In genomic region chr6:158816329-158816728, GRCh38 we compare ENCODE assay signal across 8 cellular contexts. TPM values are rescaled to one million over a fixed set of nuclear protein-coding genes. Genes with fewer than 3 reads are reported as not detected.
A peak's percentile ranks its signal among the peaks of the same experiment; 100 is the strongest.
DNase-seq lines count a peak whose midpoint lies in the region; ATAC-seq, FAIRE-seq and TF ChIP-seq lines count a peak whose summit lies in the region.

No MANE protein-coding gene starts in this region.

- dilution Hi-C loops in endothelial cell of umbilical vein (cut with MboI; ENCODE audit: extremely low pct_ligation_motif_present, low sequenced_read_pairs) = no loop called here

- H3K79me2 ChIP-seq in OCI-LY3 (ENCODE audit: low read length) (peaks cover 72% of the 10 kb centered on the region), endothelial cell of umbilical vein (ENCODE audit: control insufficient read depth, insufficient read depth, low read length) (peaks cover 67% of the 10 kb centered on the region)

- TF ChIP-seq CTCF in OCI-LY3 (IDR thresholded peaks at IDR 0.05; ENCODE audit: low read depth, low read length) = no peak
- no peak for TF ChIP-seq CTCF in endothelial cell of umbilical vein (IDR thresholded peaks at IDR 0.05; ENCODE audit: extremely low read depth in 1 of 2, insufficient read depth in 1 of 2, low read depth in 1 of 2, low read length in 2 of 2)

- H3K4me2 ChIP-seq in OCI-LY3 (ENCODE audit: low read length) = peak overlapping the region; percentile 95
- peak overlapping the region; percentile 80 for H3K4me2 ChIP-seq in endothelial cell of umbilical vein (ENCODE audit: insufficient read depth, low read length)

- H3K27ac ChIP-seq in OCI-LY3 (ENCODE audit: low read length) (no peak overlapping the region), endothelial cell of umbilical vein (ENCODE audit: insufficient read depth, low read depth, low read length) (no peak overlapping the region), rectal smooth muscle tissue (ENCODE audit: low read depth, low read length) (peak overlapping the region; percentile 17), aorta (ENCODE audit: low read depth in 1 of 2, low read length in 2 of 2) (no peak overlapping the region)

- H4K20me1 ChIP-seq in OCI-LY3 (ENCODE audit: insufficient read depth, low read length) = peaks cover 66% of the 10 kb centered on the region
- no peaks in the 10 kb centered on the region for H4K20me1 ChIP-seq in endothelial cell of umbilical vein (replicated peaks; ENCODE audit: control insufficient read depth, extremely low read depth, insufficient read depth, low read length)

- no peak for DNase-seq in activated CD4-positive, CD25-positive, alpha-beta regulatory T cell treated with anti-CD3 and anti-CD28 coated beads, Interleukin-2, amount 50 U/mL, for 72 hours
- no peak for DNase-seq in endothelial cell of umbilical vein (ENCODE audit: low read depth, low spot score)
- no peak for DNase-seq in KBM-7
- DNase-seq in aorta = no peak

- ATAC-seq in activated CD4-positive, CD25-positive, alpha-beta regulatory T cell treated with anti-CD3 and anti-CD28 coated beads, Interleukin-2, amount 50 U/mL, for 24 hours = peak; percentile 27 to 41
- no peak for ATAC-seq in HG03135 (IDR thresholded peaks at IDR 0.05; ENCODE audit: unreplicated experiment)
- ATAC-seq in aorta (ENCODE audit: low FRiP score) = no peak

- in situ Hi-C loops in KBM-7 (cut with MboI; ENCODE audit: low pct_unique_long_range_greater_than_20kb, low sequenced_read_pairs) = no loop called here

- H3K9me1 ChIP-seq in endothelial cell of umbilical vein (replicated peaks; ENCODE audit: control insufficient read depth, extremely low read depth, insufficient read depth, low read length) = no peaks in the 10 kb centered on the region

- 83 to 85% methylated on average over 5 of the region's 5 CpGs for WGBS in aorta, 2 donors

- H3K27me3 ChIP-seq in OCI-LY3 (ENCODE audit: low read depth, low read length) (no peaks in the 10 kb centered on the region), endothelial cell of umbilical vein (ENCODE audit: control insufficient read depth in 2 of 2, insufficient read depth in 2 of 2, low read length in 2 of 2) (no peaks in the 10 kb centered on the region), rectal smooth muscle tissue (ENCODE audit: control insufficient read depth, insufficient read depth, low read length) (no peaks in the 10 kb centered on the region), aorta (ENCODE audit: control insufficient read depth in 1 of 2, insufficient read depth in 2 of 2, low read length in 1 of 2) (no peaks in the 10 kb centered on the region)

- H3K9ac ChIP-seq in OCI-LY3 (ENCODE audit: low read length) (no peak overlapping the region), endothelial cell of umbilical vein (replicated peaks; ENCODE audit: extremely low read depth, insufficient read depth, low read length) (no peak overlapping the region), rectal smooth muscle tissue (ENCODE audit: low read length) (no peak overlapping the region)

- H3K4me3 ChIP-seq in OCI-LY3 (ENCODE audit: low read length) (no peak overlapping the region), endothelial cell of umbilical vein (replicated peaks in 1 of 3; ENCODE audit: insufficient read depth in 1 of 3, low read depth in 1 of 3, low read length in 3 of 3) (no peak overlapping the region), rectal smooth muscle tissue (ENCODE audit: low read length) (peak overlapping the region; percentile 96), aorta (ENCODE audit: low read length in 2 of 2) (no peak overlapping the region)

- no peak for FAIRE-seq in endothelial cell of umbilical vein (lab: Jason Lieb, UNC)

- no peak overlapping the region for H2AFZ ChIP-seq in OCI-LY3 (ENCODE audit: low read depth, low read length)
- no peak overlapping the region for H2AFZ ChIP-seq in endothelial cell of umbilical vein (ENCODE audit: low read depth, low read length)

- H3K9me3 ChIP-seq in OCI-LY3 (ENCODE audit: insufficient read depth, low read length) = no peaks in the 10 kb centered on the region
- no peaks in the 10 kb centered on the region for H3K9me3 ChIP-seq in endothelial cell of umbilical vein (replicated peaks; ENCODE audit: control insufficient read depth, insufficient read depth, low read length)
- no peaks in the 10 kb centered on the region for H3K9me3 ChIP-seq in aorta (ENCODE audit: control insufficient read depth, low read length)

- intact Hi-C loops in endothelial cell of umbilical vein (cut with micrococcal nuclease) (loop anchor here (2.0 kb wide), 1 partner anchor 18 kb away; no protein-coding TSS in a partner anchor), aorta (cut with DNase I) (loop anchor here (2.0 to 10.0 kb wide), 3 partner anchors 51 to 112 kb away; no protein-coding TSS in a partner anchor)

- POLR2A ChIA-PET in endothelial cell of umbilical vein (lab: Charles Lee) = no interaction called here

- H3K4me1 ChIP-seq in OCI-LY3 (ENCODE audit: low read length) (peaks cover 40% of the 10 kb centered on the region), endothelial cell of umbilical vein (ENCODE audit: control insufficient read depth, extremely low read depth, insufficient read depth, low read length) (peaks cover 16% of the 10 kb centered on the region), rectal smooth muscle tissue (ENCODE audit: control insufficient read depth, insufficient read depth, low read length) (no peaks in the 10 kb centered on the region), aorta (ENCODE audit: control insufficient read depth in 1 of 2, insufficient read depth in 2 of 2, low read length in 2 of 2) (no peaks in the 10 kb centered on the region)

- CTCF ChIA-PET in endothelial cell of umbilical vein (lab: Charles Lee) = no interaction called here

- H3K36me3 ChIP-seq in OCI-LY3 (replicated peaks; ENCODE audit: low read depth, low read length) (peaks cover 49% of the 10 kb centered on the region), endothelial cell of umbilical vein (ENCODE audit: control insufficient read depth in 2 of 2, extremely low read depth in 1 of 2, insufficient read depth in 2 of 2, low read length in 2 of 2) (peaks cover 0 to 4% of the 10 kb centered on the region in 2 experiments), rectal smooth muscle tissue (ENCODE audit: control insufficient read depth, insufficient read depth, low read length) (peaks cover 3% of the 10 kb centered on the region), aorta (ENCODE audit: control insufficient read depth in 1 of 2, insufficient read depth in 2 of 2, low read length in 1 of 2) (no peaks in the 10 kb centered on the region)

- no TSS peak for BruUV-seq in endothelial cell of umbilical vein (replicated peaks; lab: Mats Ljungman, UMichigan)

- TF ChIP-seq POLR2A in endothelial cell of umbilical vein (IDR thresholded peaks at IDR 0.05; ENCODE audit: low read depth, low read length) = no peak

TF ChIP-seq in endothelial cell of umbilical vein, 7 proteins besides CTCF, POLR2A, EP300 and RAD21:
- TF ChIP-seq, protein P1, sequence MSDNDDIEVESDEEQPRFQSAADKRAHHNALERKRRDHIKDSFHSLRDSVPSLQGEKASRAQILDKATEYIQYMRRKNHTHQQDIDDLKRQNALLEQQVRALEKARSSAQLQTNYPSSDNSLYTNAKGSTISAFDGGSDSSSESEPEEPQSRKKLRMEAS (IDR thresholded peaks at IDR 0.05; ENCODE audit: insufficient read depth, insufficient read length) = no peak
- no peak for TF ChIP-seq JUN (IDR thresholded peaks at IDR 0.05; ENCODE audit: borderline replicate concordance, insufficient read depth, insufficient read length, low read depth)
- TF ChIP-seq FOS (IDR thresholded peaks at IDR 0.05; ENCODE audit: borderline replicate concordance, insufficient read depth, low read length) = no peak
- TF ChIP-seq EZH2 (IDR thresholded peaks at IDR 0.05; ENCODE audit: borderline replicate concordance, low read depth, low read length, severe bottlenecking) = no peak
- TF ChIP-seq POLR2AphosphoS5 (IDR thresholded peaks at IDR 0.05; ENCODE audit: insufficient read depth, low read depth, low read length) = no peak
- TF ChIP-seq GATA2 (IDR thresholded peaks at IDR 0.05; ENCODE audit: insufficient read depth, insufficient read length, low read depth, low read length) = no peak
- no peak for TF ChIP-seq MYC (IDR thresholded peaks at IDR 0.05; ENCODE audit: low read depth, low read length)
TF ChIP-seq in endothelial cell of umbilical vein: peak in this region for 0.

RNA-seq across cellular contexts. Expression of gene EZR, which starts 2.8 kb away (rescaled TPM):
- 105 and 108 TPM in 2 replicates for total RNA-seq in endothelial cell of umbilical vein
- polyA plus RNA-seq in endothelial cell of umbilical vein = 54.5 and 58.5 TPM in 2 replicates
- 61.7 and 70.4 TPM in 2 replicates for polyA plus RNA-seq in endothelial cell of umbilical vein (2011; cell fraction: cytosol; rRNA removed)
- 99.6 and 120 TPM in 2 replicates for polyA plus RNA-seq in endothelial cell of umbilical vein (2011; cell fraction: nucleus; rRNA removed)
- polyA plus RNA-seq in endothelial cell of umbilical vein (2012) = 76.0 and 97.3 TPM in 2 replicates
- 61.0 and 62.0 TPM in 2 replicates for polyA minus RNA-seq in endothelial cell of umbilical vein
- 42.7 TPM for polyA minus RNA-seq in endothelial cell of umbilical vein (2011; cell fraction: cytosol; rRNA and poly(A)+ RNA removed)
- polyA minus RNA-seq in endothelial cell of umbilical vein (2011; cell fraction: nucleus; rRNA and poly(A)+ RNA removed) = 26.8 and 29.3 TPM in 2 replicates
- total RNA-seq in aorta = 10 to 100 TPM; 44.8 to 56.2 TPM
- 100 to 1,000 TPM in 1 of 2 donors, 10 to 100 TPM in 1; 13.4 to 127 TPM for polyA plus RNA-seq in aorta

Comparison
In these comparisons a context has a peak if more than half of its experiments do, and no peak if none do; other contexts are left out.
1. ATAC-seq: peak in activated CD4-positive, CD25-positive, alpha-beta regulatory T cell treated with anti-CD3 and anti-CD28 coated beads, Interleukin-2, amount 50 U/mL, for 24 hours (2 of 2); none in HG03135 (single experiment) and aorta (single experiment).